1 cellular context compared by ENCODE assay signal in genomic region chr7:132251327-132251659, GRCh38.
TF ChIP-seq lines count a peak whose summit lies in the region.

No MANE protein-coding gene starts in this region.

TF ChIP-seq in GM23338, 12 proteins besides CTCF, POLR2A, EP300 and RAD21 (continued from another document):
- TF ChIP-seq, protein P1, sequence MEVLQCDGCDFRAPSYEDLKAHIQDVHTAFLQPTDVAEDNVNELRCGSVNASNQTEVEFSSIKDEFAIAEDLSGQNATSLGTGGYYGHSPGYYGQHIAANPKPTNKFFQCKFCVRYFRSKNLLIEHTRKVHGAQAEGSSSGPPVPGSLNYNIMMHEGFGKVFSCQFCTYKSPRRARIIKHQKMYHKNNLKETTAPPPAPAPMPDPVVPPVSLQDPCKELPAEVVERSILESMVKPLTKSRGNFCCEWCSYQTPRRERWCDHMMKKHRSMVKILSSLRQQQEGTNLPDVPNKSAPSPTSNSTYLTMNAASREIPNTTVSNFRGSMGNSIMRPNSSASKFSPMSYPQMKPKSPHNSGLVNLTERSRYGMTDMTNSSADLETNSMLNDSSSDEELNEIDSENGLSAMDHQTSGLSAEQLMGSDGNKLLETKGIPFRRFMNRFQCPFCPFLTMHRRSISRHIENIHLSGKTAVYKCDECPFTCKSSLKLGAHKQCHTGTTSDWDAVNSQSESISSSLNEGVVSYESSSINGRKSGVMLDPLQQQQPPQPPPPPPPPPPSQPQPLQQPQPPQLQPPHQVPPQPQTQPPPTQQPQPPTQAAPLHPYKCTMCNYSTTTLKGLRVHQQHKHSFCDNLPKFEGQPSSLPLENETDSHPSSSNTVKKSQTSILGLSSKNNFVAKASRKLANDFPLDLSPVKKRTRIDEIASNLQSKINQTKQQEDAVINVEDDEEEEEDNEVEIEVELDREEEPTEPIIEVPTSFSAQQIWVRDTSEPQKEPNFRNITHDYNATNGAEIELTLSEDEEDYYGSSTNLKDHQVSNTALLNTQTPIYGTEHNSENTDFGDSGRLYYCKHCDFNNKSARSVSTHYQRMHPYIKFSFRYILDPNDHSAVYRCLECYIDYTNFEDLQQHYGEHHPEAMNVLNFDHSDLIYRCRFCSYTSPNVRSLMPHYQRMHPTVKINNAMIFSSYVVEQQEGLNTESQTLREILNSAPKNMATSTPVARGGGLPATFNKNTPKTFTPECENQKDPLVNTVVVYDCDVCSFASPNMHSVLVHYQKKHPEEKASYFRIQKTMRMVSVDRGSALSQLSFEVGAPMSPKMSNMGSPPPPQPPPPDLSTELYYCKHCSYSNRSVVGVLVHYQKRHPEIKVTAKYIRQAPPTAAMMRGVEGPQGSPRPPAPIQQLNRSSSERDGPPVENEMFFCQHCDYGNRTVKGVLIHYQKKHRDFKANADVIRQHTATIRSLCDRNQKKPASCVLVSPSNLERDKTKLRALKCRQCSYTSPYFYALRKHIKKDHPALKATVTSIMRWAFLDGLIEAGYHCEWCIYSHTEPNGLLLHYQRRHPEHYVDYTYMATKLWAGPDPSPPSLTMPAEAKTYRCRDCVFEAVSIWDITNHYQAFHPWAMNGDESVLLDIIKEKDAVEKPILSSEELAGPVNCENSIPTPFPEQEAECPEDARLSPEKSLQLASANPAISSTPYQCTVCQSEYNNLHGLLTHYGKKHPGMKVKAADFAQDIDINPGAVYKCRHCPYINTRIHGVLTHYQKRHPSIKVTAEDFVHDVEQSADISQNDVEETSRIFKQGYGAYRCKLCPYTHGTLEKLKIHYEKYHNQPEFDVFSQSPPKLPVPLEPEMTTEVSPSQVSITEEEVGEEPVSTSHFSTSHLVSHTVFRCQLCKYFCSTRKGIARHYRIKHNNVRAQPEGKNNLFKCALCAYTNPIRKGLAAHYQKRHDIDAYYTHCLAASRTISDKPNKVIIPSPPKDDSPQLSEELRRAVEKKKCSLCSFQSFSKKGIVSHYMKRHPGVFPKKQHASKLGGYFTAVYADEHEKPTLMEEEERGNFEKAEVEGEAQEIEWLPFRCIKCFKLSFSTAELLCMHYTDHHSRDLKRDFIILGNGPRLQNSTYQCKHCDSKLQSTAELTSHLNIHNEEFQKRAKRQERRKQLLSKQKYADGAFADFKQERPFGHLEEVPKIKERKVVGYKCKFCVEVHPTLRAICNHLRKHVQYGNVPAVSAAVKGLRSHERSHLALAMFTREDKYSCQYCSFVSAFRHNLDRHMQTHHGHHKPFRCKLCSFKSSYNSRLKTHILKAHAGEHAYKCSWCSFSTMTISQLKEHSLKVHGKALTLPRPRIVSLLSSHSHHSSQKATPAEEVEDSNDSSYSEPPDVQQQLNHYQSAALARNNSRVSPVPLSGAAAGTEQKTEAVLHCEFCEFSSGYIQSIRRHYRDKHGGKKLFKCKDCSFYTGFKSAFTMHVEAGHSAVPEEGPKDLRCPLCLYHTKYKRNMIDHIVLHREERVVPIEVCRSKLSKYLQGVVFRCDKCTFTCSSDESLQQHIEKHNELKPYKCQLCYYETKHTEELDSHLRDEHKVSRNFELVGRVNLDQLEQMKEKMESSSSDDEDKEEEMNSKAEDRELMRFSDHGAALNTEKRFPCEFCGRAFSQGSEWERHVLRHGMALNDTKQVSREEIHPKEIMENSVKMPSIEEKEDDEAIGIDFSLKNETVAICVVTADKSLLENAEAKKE (CRISPR knock-in tag; IDR thresholded peaks at IDR 0.05), result no peak
- TF ChIP-seq ZNF114 (CRISPR knock-in tag; IDR thresholded peaks at IDR 0.05), result no peak
- TF ChIP-seq REST (IDR thresholded peaks at IDR 0.05; ENCODE audit: unreplicated experiment), result no peak
